In the genomic region with DNA sequence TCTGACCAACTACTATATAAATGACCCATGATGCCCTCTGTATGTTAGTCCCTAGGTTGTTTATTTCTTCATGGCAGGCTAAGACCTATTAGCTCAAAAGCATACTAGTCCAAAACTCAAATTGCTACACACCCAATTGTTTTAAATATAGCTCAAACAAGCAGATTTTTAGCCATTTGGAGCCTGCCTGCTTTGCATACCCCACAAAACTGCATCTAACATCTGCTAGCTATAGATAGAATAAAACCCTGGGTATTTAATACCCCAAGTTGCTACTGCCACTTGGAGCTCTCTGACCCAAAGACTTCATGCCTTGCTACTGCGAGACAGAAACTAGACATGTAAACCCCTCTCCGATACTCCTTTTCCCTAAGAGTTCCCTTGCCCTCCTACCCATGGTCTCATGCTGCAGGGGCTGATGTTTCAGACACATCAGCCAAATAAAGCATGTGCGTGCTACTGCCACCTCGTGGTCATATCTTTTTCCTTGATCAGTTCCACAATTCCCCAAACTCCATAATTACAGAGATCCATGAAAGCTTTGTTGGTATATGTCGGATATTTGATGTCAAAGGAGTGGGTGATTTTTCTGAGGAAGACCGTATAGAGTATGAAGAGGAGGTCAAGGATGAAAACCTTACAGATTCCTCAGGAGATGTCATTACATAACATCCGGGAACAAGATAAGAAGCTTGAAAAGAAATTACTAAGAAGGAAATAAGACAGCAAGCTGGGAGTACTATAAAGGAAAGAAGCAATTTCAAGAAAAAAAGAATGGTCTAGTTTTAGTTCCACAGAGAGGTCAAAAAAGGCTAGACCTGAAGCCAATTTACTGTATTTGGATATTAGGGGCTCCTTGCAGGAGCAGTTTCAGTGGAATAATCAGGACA, we compare ENCODE assay signal across 7 cellular contexts.
DNase-seq lines count a peak whose midpoint lies in the region; ATAC-seq and TF ChIP-seq lines count a peak whose summit lies in the region.

No MANE protein-coding gene starts in this region.

- H3K9ac ChIP-seq in smooth muscle cell (ENCODE audit: low read depth) = no peak overlapping the region

- H3K4me1 Mint-ChIP-seq in activated CD4-positive, alpha-beta T cell treated with anti-CD3 and anti-CD28 coated beads, Interleukin-2, amount 10 ng/mL, durations not matched to agents 7 days and 5 days = no peaks in the 10 kb centered on the region

- CTCF ChIA-PET in activated CD4-positive, alpha-beta T cell treated with anti-CD3 and anti-CD28 coated beads, Interleukin-2, amount 10 ng/mL, durations not matched to agents 7 days and 5 days (lab: Charles Lee) = interaction anchor here (0.6 to 1.3 kb wide), 2 partner anchors 225 to 260 kb away, joined by 3 read pairs; no protein-coding TSS in a partner anchor

- no peak overlapping the region for H3K27ac ChIP-seq in smooth muscle cell (ENCODE audit: low read depth)

- 47% methylated on average over 7 of the region's 7 CpGs for WGBS in smooth muscle cell (ENCODE audit: low lambda C conversion rate)

- H3K36me3 Mint-ChIP-seq in activated CD4-positive, alpha-beta T cell treated with anti-CD3 and anti-CD28 coated beads, Interleukin-2, amount 10 ng/mL, durations not matched to agents 7 days and 5 days (ENCODE audit: low read depth) = no peaks in the 10 kb centered on the region

- no peak overlapping the region for H3K4me3 Mint-ChIP-seq in activated CD4-positive, alpha-beta T cell treated with anti-CD3 and anti-CD28 coated beads, Interleukin-2, amount 10 ng/mL, durations not matched to agents 7 days and 5 days

- H3K36me3 ChIP-seq in smooth muscle cell (ENCODE audit: low read depth) = no peaks in the 10 kb centered on the region

- H3F3A ChIP-seq in smooth muscle cell (ENCODE audit: low read depth) = no peaks in the 10 kb centered on the region

- POLR2A ChIA-PET in activated CD4-positive, alpha-beta T cell treated with anti-CD3 and anti-CD28 coated beads, Interleukin-2, amount 10 ng/mL, durations not matched to agents 7 days and 5 days (lab: Charles Lee) = no interaction called here

- DNase-seq in EH (ENCODE audit: low read depth) (peak; percentile 19), Kasumi-1 (lab: John Stamatoyannopoulos, UW) (peak; percentile 18 to 68), left ventricle myocardium superior (peak; percentile 30), smooth muscle cell (lab: John Stamatoyannopoulos, UW; ENCODE audit: unreplicated experiment) (no peak)
- DNase-seq in activated CD4-positive, alpha-beta T cell treated with anti-CD3 and anti-CD28 coated beads, Interleukin-2, amount 10 ng/mL, durations not matched to agents 7 days and 5 days = peak; percentile 41

- TF ChIP-seq CTCF in smooth muscle cell (IDR thresholded peaks at IDR 0.05; ENCODE audit: borderline replicate concordance, insufficient read depth, poor library complexity, severe bottlenecking) = peak; percentile 76

- no peaks in the 10 kb centered on the region for H3K9me3 ChIP-seq in smooth muscle cell (replicated peaks; ENCODE audit: low read depth)

- no peaks in the 10 kb centered on the region for H3K9me3 Mint-ChIP-seq in activated CD4-positive, alpha-beta T cell treated with anti-CD3 and anti-CD28 coated beads, Interleukin-2, amount 10 ng/mL, durations not matched to agents 7 days and 5 days

- H3K27me3 ChIP-seq in smooth muscle cell (ENCODE audit: low read depth) = no peaks in the 10 kb centered on the region

- ATAC-seq in GM19395 (IDR thresholded peaks at IDR 0.05; ENCODE audit: unreplicated experiment) = peak; percentile 61
- peak; percentile 37 for ATAC-seq in left ventricle myocardium superior
- ATAC-seq in HG02571 (IDR thresholded peaks at IDR 0.05; ENCODE audit: unreplicated experiment) = no peak

- no peak overlapping the region for H3K4me3 ChIP-seq in smooth muscle cell

- H3K27ac Mint-ChIP-seq in activated CD4-positive, alpha-beta T cell treated with anti-CD3 and anti-CD28 coated beads, Interleukin-2, amount 10 ng/mL, durations not matched to agents 7 days and 5 days = no peak overlapping the region

- no peak overlapping the region for H3K4me2 ChIP-seq in smooth muscle cell

- H3K79me2 ChIP-seq in smooth muscle cell (ENCODE audit: low read depth) = no peaks in the 10 kb centered on the region

- H2AFZ ChIP-seq in smooth muscle cell (ENCODE audit: low read depth) = peak overlapping the region; percentile 14

- H3K4me1 ChIP-seq in smooth muscle cell (ENCODE audit: low read depth) = no peaks in the 10 kb centered on the region

- intact Hi-C loops in left ventricle myocardium superior (cut with micrococcal nuclease) = no loop called here

- H3K27me3 Mint-ChIP-seq in activated CD4-positive, alpha-beta T cell treated with anti-CD3 and anti-CD28 coated beads, Interleukin-2, amount 10 ng/mL, durations not matched to agents 7 days and 5 days = peaks cover 11% of the 10 kb centered on the region

- H4K20me1 ChIP-seq in smooth muscle cell (ENCODE audit: low read depth) = no peaks in the 10 kb centered on the region
